23 cellular contexts compared by ENCODE assay signal in genomic region chr5:58358436-58358835, GRCh38.
DNase-seq lines count a peak whose midpoint lies in the region; TF ChIP-seq lines count a peak whose summit lies in the region.
"Had no signal": no experiment of that assay in that cellular context is flagged by ENCODE, and none has a peak within 500 bp of the region (broad histone marks: within the 10 kb centered on the region; RNA-seq: fewer than 3 reads in every experiment).

No MANE protein-coding gene starts in this region.

- H3K9me3 ChIP-seq in neural progenitor cell (ENCODE audit: low read depth) (no peaks in the 10 kb centered on the region), transverse colon (no peaks in the 10 kb centered on the region)
- H3K9me3 ChIP-seq: BLaER1 treated with 17β-estradiol and CSF1 and Interleukin-3, amounts not matched to agents 10 nM and 100 nM; MG63 had no signal

- H2AFZ ChIP-seq in neural progenitor cell (replicated peaks), result no peak overlapping the region

- intact Hi-C loops in transverse colon (cut with DNase I; ENCODE audit: low total_unique reads), result no loop called here

- H3K4me3 ChIP-seq in neural progenitor cell, result no peak overlapping the region
- H3K4me3 ChIP-seq in transverse colon, result no peak overlapping the region
- H3K4me3 ChIP-seq: BLaER1 treated with 17β-estradiol and CSF1 and Interleukin-3, amounts not matched to agents 10 nM and 100 nM; GM12878; MG63 had no signal

- H3K79me2 ChIP-seq in neural progenitor cell (ENCODE audit: low read depth), result no peaks in the 10 kb centered on the region

- in situ Hi-C loops in transverse colon (cut with MboI; ENCODE audit: low pct_ligation_motif_present in 1 of 4, low pct_unique_long_range_greater_than_20kb in 1 of 4, low sequenced_read_pairs in 3 of 4), result no loop called here

- H3K4me3 Mint-ChIP-seq in nephron progenitor cell (no peak overlapping the region), neural progenitor cell (no peak overlapping the region)
- H3K4me3 Mint-ChIP-seq: CD4-positive, alpha-beta memory T cell; H9; HFFc6 had no signal

- H3K27me3 ChIP-seq in neural progenitor cell (no peaks in the 10 kb centered on the region), transverse colon (no peaks in the 10 kb centered on the region)
- H3K27me3 ChIP-seq: BLaER1 treated with 17β-estradiol and CSF1 and Interleukin-3, amounts not matched to agents 10 nM and 100 nM; MG63 had no signal

- TF ChIP-seq CTCF in nephron progenitor cell (IDR thresholded peaks at IDR 0.05), result no peak
- TF ChIP-seq CTCF in neural progenitor cell (IDR thresholded peaks at IDR 0.05), result no peak
- TF ChIP-seq CTCF in transverse colon (IDR thresholded peaks at IDR 0.05), result no peak

- H3K27me3 Mint-ChIP-seq in nephron progenitor cell (ENCODE audit: low read depth, poor library complexity) (peaks cover 3% of the 10 kb centered on the region), neural progenitor cell (ENCODE audit: insufficient read depth, low read depth) (peaks cover 2% of the 10 kb centered on the region)

- no peaks in the 10 kb centered on the region for H4K20me1 ChIP-seq in neural progenitor cell (ENCODE audit: low read depth)
- H4K20me1 ChIP-seq: BLaER1 treated with 17β-estradiol and CSF1 and Interleukin-3, amounts not matched to agents 10 nM and 100 nM had no signal

- WGBS in transverse colon (ENCODE audit: low coverage in 1 of 2), 2 donors, result 80 to 83% methylated on average over 1 to 2 of the region's 2 CpGs

- TF ChIP-seq POLR2A in transverse colon (IDR thresholded peaks at IDR 0.05), result no peak

- no peak overlapping the region for H3K4me2 ChIP-seq in neural progenitor cell
- H3K4me2 ChIP-seq: BLaER1 treated with 17β-estradiol and CSF1 and Interleukin-3, amounts not matched to agents 10 nM and 100 nM had no signal

- peaks cover 3% of the 10 kb centered on the region for H3K4me1 ChIP-seq in neural progenitor cell
- H3K4me1 ChIP-seq in transverse colon, result no peaks in the 10 kb centered on the region

- no peak for TF ChIP-seq EP300 in transverse colon (IDR thresholded peaks at IDR 0.05; ENCODE audit: low read depth)

- H3K36me3 ChIP-seq in neural progenitor cell (no peaks in the 10 kb centered on the region), transverse colon (no peaks in the 10 kb centered on the region)
- H3K36me3 ChIP-seq: BLaER1 treated with 17β-estradiol and CSF1 and Interleukin-3, amounts not matched to agents 10 nM and 100 nM; MG63 had no signal

- H3F3A ChIP-seq in neural progenitor cell (ENCODE audit: low read depth), result no peaks in the 10 kb centered on the region

- no peaks in the 10 kb centered on the region for H3K36me3 Mint-ChIP-seq in nephron progenitor cell (ENCODE audit: low read depth)
- no peaks in the 10 kb centered on the region for H3K36me3 Mint-ChIP-seq in neural progenitor cell
- H3K36me3 Mint-ChIP-seq: CD4-positive, alpha-beta memory T cell had no signal

- H3K9ac ChIP-seq in neural progenitor cell, result no peak overlapping the region
- H3K9ac ChIP-seq: BLaER1 treated with 17β-estradiol and CSF1 and Interleukin-3, amounts not matched to agents 10 nM and 100 nM had no signal

- no peak overlapping the region for H3K27ac ChIP-seq in neural progenitor cell
- no peak overlapping the region for H3K27ac ChIP-seq in transverse colon
- H3K27ac ChIP-seq: 22Rv1; BLaER1 treated with 17β-estradiol and CSF1 and Interleukin-3, amounts not matched to agents 10 nM and 100 nM had no signal

- DNase-seq in NCI-H1417 (lab: John Stamatoyannopoulos, UW), result peak in 2 of 3 experiments; percentile 4 to 60
- no peak for DNase-seq in NCI-H1417 treated with DMSO at 0.1 percent for 48 hours (lab: John Stamatoyannopoulos, UW)
- DNase-seq in NCI-H69 (lab: John Stamatoyannopoulos, UW), result peak; percentile 80
- peak; percentile 35 for DNase-seq in fibroblast of gingiva (ENCODE audit: low read depth)
- DNase-seq in nephron progenitor cell, result peak; percentile 1
- no peak for DNase-seq in neural progenitor cell (ENCODE audit: low spot score)
- DNase-seq in transverse colon, result no peak
- DNase-seq in hippocampal formation (lab: John Stamatoyannopoulos, UW), result no peak
- DNase-seq: ACHN, DND-41, H9, HFFc6, Karpas-422, MG63, NCI-H1436, NCI-H2029, NCI-H510A treated with DMSO at 0.1 percent for 48 hours, OCI-M1, SHP77 had no signal

- H3K27ac Mint-ChIP-seq in nephron progenitor cell (peak overlapping the region; percentile 62), neural progenitor cell (no peak overlapping the region)
- H3K27ac Mint-ChIP-seq: CD4-positive, alpha-beta memory T cell; H9; HFFc6 had no signal

- peaks cover 35% of the 10 kb centered on the region for H3K4me1 Mint-ChIP-seq in nephron progenitor cell
- H3K4me1 Mint-ChIP-seq in neural progenitor cell, result peaks cover 10% of the 10 kb centered on the region
- H3K4me1 Mint-ChIP-seq: CD4-positive, alpha-beta memory T cell had no signal

- no peaks in the 10 kb centered on the region for H3K9me3 Mint-ChIP-seq in nephron progenitor cell
- no peaks in the 10 kb centered on the region for H3K9me3 Mint-ChIP-seq in neural progenitor cell
- H3K9me3 Mint-ChIP-seq: CD4-positive, alpha-beta memory T cell; H9; HFFc6 had no signal

Comparison
In these comparisons a context has a peak if more than half of its experiments do, and no peak if none do; other contexts are left out.
1. DNase-seq: peak in NCI-H1417 (2 of 3), NCI-H69 (single experiment), fibroblast of gingiva (single experiment) and nephron progenitor cell (single experiment); none in NCI-H1417 treated with DMSO at 0.1 percent for 48 hours (single experiment), neural progenitor cell (single experiment), transverse colon (single experiment) and hippocampal formation (0 of 2).